Comparison of ENCODE assay signal across 8 cellular contexts in the genomic region with DNA sequence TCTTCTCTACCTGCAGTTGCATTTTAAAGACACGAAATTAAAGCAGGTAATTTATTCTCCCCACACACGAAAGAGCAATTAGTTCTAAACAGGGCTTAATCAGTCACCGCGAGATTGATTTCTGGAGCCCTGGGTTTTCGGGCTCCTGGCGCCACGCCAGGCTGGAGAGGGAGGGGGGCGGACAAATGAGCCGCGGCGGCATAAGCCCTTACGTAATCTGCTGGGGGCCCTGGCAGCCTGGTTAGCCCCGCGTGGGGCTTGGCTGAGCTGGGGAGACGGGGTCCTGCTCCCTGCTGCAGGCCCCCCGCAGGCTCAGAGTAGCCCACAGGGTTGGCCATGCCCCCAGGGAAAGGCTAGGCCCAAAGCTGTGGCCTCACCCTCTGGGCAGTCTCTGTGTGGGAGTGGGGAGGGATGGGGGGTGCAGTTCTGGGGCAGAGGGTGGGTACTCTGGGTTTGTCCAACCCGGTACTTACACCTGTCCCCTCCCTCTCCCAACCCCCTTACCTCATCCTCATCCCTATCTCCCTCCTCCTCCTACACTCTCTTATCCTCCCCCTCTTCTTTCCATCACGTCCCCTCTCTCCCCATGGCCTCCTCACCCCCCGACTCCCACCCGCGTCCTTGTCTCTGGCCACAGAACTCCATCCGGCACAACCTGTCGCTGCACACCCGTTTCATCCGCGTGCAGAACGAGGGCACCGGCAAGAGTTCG. TPM values are rescaled to one million over a fixed set of nuclear protein-coding genes. Genes with fewer than 3 reads are reported as not detected.
DNase-seq lines count a peak whose midpoint lies in the region; ATAC-seq, FAIRE-seq and TF ChIP-seq lines count a peak whose summit lies in the region.

No MANE protein-coding gene starts in this region.

- FAIRE-seq in H1 (lab: Jason Lieb, UNC): no peak
- no peak for FAIRE-seq in GM12892 (lab: Jason Lieb, UNC)

- POLR2A ChIA-PET in activated CD4-positive, alpha-beta T cell treated with anti-CD3 and anti-CD28 coated beads, Interleukin-2, amount 10 ng/mL, durations not matched to agents 7 days and 5 days (lab: Charles Lee): no interaction called here
- POLR2A ChIA-PET in PC-3 (lab: Charles Lee; ENCODE audit: unreplicated experiment) (no interaction called here), H1 (lab: Charles Lee; ENCODE audit: partially characterized antibody) (interaction anchor here (0.9 to 2.8 kb wide), 8 partner anchors 9 to 117 kb away, joined by 3 to 22 read pairs (median 9); no protein-coding TSS in a partner anchor), OCI-LY7 (lab: Charles Lee) (no interaction called here)

- H3K27ac Mint-ChIP-seq in activated CD4-positive, alpha-beta T cell treated with anti-CD3 and anti-CD28 coated beads, Interleukin-2, amount 10 ng/mL, durations not matched to agents 7 days and 5 days: no peak overlapping the region
- H3K27ac Mint-ChIP-seq in natural killer cell treated with Interleukin-12 subunit alpha and Interleukin-12 subunit beta and Interleukin-15 and Interleukin-18, amount 100 ng/mL, for 72 hours: no peak overlapping the region

- BruUV-seq in PC-3 (replicated peaks; lab: Mats Ljungman, UMichigan) (TSS peak; percentile 57), OCI-LY7 (replicated peaks; lab: Mats Ljungman, UMichigan) (no TSS peak)

- WGBS in H1 (ENCODE audit: extremely low coverage in 1 of 2, insufficient coverage in 1 of 2, insufficient read length in 1 of 2, insufficient replicate concordance in 2 of 2, low coverage in 1 of 2, low lambda C conversion rate in 2 of 2, missing lambda C conversion rate in 1 of 2), 2 experiments: 27 to 100% methylated on average over 1 to 28 of the region's 29 CpGs

- TF ChIP-seq CTCF in PC-3 (conservative IDR thresholded peaks at IDR 0.05; ENCODE audit: low read depth, low read length): no peak
- TF ChIP-seq CTCF in H1 (IDR thresholded peaks at IDR 0.05; ENCODE audit: control extremely low read depth in 1 of 3, insufficient read depth in 1 of 3, low read depth in 1 of 3, low read length in 3 of 3): no peak
- TF ChIP-seq CTCF in OCI-LY7 (conservative IDR thresholded peaks at IDR 0.05; ENCODE audit: low read length): no peak

- DNase-seq in activated CD4-positive, alpha-beta T cell treated with anti-CD3 and anti-CD28 coated beads, Interleukin-2, amount 10 ng/mL, durations not matched to agents 7 days and 5 days: no peak
- no peak for DNase-seq in activated CD4-positive, alpha-beta T cell treated with anti-CD3 and anti-CD28 coated beads for 1 hour
- no peak for DNase-seq in PC-3
- no peak for DNase-seq in H1 (ENCODE audit: low read depth in 1 of 2, low spot score in 2 of 2)
- no peak for DNase-seq in natural killer cell treated with Interleukin-12 subunit alpha and Interleukin-12 subunit beta and Interleukin-15 and Interleukin-18, amount 100 ng/mL, for 72 hours (ENCODE audit: low spot score)
- no peak for DNase-seq in GM12892 (ENCODE audit: insufficient read length)
- DNase-seq in OCI-LY7 (ENCODE audit: low spot score): no peak

- H3K4me2 ChIP-seq in PC-3 (ENCODE audit: low read length) (peak overlapping the region; percentile 85), H1 (ENCODE audit: insufficient read depth in 1 of 2, low read depth in 2 of 2, low read length in 2 of 2) (peak overlapping the region; percentile 85 to 97), OCI-LY7 (ENCODE audit: low read length) (no peak overlapping the region)

- H3K9me3 Mint-ChIP-seq in activated CD4-positive, alpha-beta T cell treated with anti-CD3 and anti-CD28 coated beads, Interleukin-2, amount 10 ng/mL, durations not matched to agents 7 days and 5 days: no peaks in the 10 kb centered on the region
- no peaks in the 10 kb centered on the region for H3K9me3 Mint-ChIP-seq in natural killer cell treated with Interleukin-12 subunit alpha and Interleukin-12 subunit beta and Interleukin-15 and Interleukin-18, amount 100 ng/mL, for 72 hours

- peaks cover 11% of the 10 kb centered on the region for H3K4me1 Mint-ChIP-seq in activated CD4-positive, alpha-beta T cell treated with anti-CD3 and anti-CD28 coated beads, Interleukin-2, amount 10 ng/mL, durations not matched to agents 7 days and 5 days
- H3K4me1 Mint-ChIP-seq in natural killer cell treated with Interleukin-12 subunit alpha and Interleukin-12 subunit beta and Interleukin-15 and Interleukin-18, amount 100 ng/mL, for 72 hours (ENCODE audit: low read depth in 2 of 2): peaks cover 11 to 14% of the 10 kb centered on the region in 2 donors

- TF ChIP-seq RAD21 in H1 (IDR thresholded peaks at IDR 0.05 in 1 of 2, conservative IDR thresholded peaks at IDR 0.05 in 1 of 2; ENCODE audit: low read depth in 2 of 2, low read length in 2 of 2): no peak

- H2AK5ac ChIP-seq in H1 (ENCODE audit: low read depth, low read length): no peak overlapping the region

- peak overlapping the region; percentile 60; the same call in 1 of the 2 replicates for H2BK12ac ChIP-seq in H1 (ENCODE audit: low read depth, low read length)

- intact Hi-C loops in PC-3 (cut with micrococcal nuclease): loop anchor here (5.0 kb wide), 1 partner anchor 36 kb away; no protein-coding TSS in a partner anchor
- intact Hi-C loops in OCI-LY7 (cut with micrococcal nuclease; ENCODE audit: unreplicated experiment): no loop called here

- no peak overlapping the region for H3K23ac ChIP-seq in H1 (ENCODE audit: insufficient read length)

- H3K18ac ChIP-seq in H1 (ENCODE audit: extremely low read depth, low read length): no peak overlapping the region; the same call in 1 of the 2 replicates

- H3K79me1 ChIP-seq in H1 (ENCODE audit: low read depth, low read length): no peaks in the 10 kb centered on the region; the same call in 1 of the 2 replicates

- H3K36me3 ChIP-seq in PC-3 (ENCODE audit: low read depth, low read length): no peaks in the 10 kb centered on the region
- H3K36me3 ChIP-seq in H1 (ENCODE audit: control insufficient read depth in 2 of 4, insufficient read depth in 4 of 4, low read length in 3 of 4): no peaks in the 10 kb centered on the region
- no peaks in the 10 kb centered on the region for H3K36me3 ChIP-seq in OCI-LY7 (ENCODE audit: insufficient read depth, low read length)

- ATAC-seq in PC-3 (no peak), GM18870 (IDR thresholded peaks at IDR 0.05; ENCODE audit: unreplicated experiment) (no peak)
- no peak for ATAC-seq in natural killer cell treated with Interleukin-12 subunit alpha and Interleukin-12 subunit beta and Interleukin-15 and Interleukin-18, amount 100 ng/mL, for 72 hours

- no peak overlapping the region for H3K56ac ChIP-seq in H1 (replicated peaks; ENCODE audit: insufficient read length, low read depth, low read length)

- H2BK20ac ChIP-seq in H1 (ENCODE audit: low read length): no peak overlapping the region

- H2AFZ ChIP-seq in PC-3 (ENCODE audit: low read length) (peak overlapping the region; percentile 55), H1 (ENCODE audit: low read length) (no peak overlapping the region), OCI-LY7 (ENCODE audit: low read length) (no peak overlapping the region)

- H2BK15ac ChIP-seq in H1 (ENCODE audit: low read length): peak overlapping the region; percentile 98; the same call in 1 of the 2 replicates

- no peaks in the 10 kb centered on the region; the same call in 1 of the 2 replicates for H3K79me2 ChIP-seq in PC-3 (ENCODE audit: low read length)
- no peaks in the 10 kb centered on the region for H3K79me2 ChIP-seq in H1 (ENCODE audit: control insufficient read depth in 1 of 2, insufficient read depth in 2 of 2, low read length in 2 of 2)
- no peaks in the 10 kb centered on the region for H3K79me2 ChIP-seq in OCI-LY7 (ENCODE audit: insufficient read depth, low read depth, low read length)

- H3K4me3 ChIP-seq in PC-3 (ENCODE audit: low read length) (peak overlapping the region; percentile 70), H1 (ENCODE audit: extremely low read depth in 1 of 4, insufficient read depth in 2 of 4, low read depth in 3 of 4, low read length in 4 of 4) (peak overlapping the region; percentile 33 to 72 (median 56)), OCI-LY7 (ENCODE audit: low read depth, low read length, poor library complexity, severe bottlenecking) (no peak overlapping the region)

- H3K9ac ChIP-seq in PC-3 (ENCODE audit: low read length): peak overlapping the region; percentile 64
- H3K9ac ChIP-seq in H1 (replicated peaks in 1 of 4; ENCODE audit: extremely low read depth in 1 of 4, low read depth in 3 of 4, low read length in 3 of 4): peak overlapping the region in 2 of 4 experiments; percentile 13 to 43; a peak in 3 of 7 replicates

- H3K27me3 ChIP-seq in PC-3 (ENCODE audit: low read length) (no peaks in the 10 kb centered on the region), H1 (replicated peaks in 1 of 4; ENCODE audit: control insufficient read depth in 3 of 4, extremely low read depth in 1 of 4, insufficient read depth in 3 of 4, low read length in 3 of 4) (peaks cover 5 to 39% (median 34%) of the 10 kb centered on the region in 4 experiments)

- H3K23me2 ChIP-seq in H1 (ENCODE audit: low read depth, low read length): peaks cover 18% of the 10 kb centered on the region

- no peak overlapping the region for H3K4ac ChIP-seq in H1 (replicated peaks; ENCODE audit: insufficient read length, low read depth, low read length)

- TF ChIP-seq EP300 in H1 (IDR thresholded peaks at IDR 0.05; ENCODE audit: borderline replicate concordance in 1 of 2, low read depth in 2 of 2, low read length in 2 of 2): no peak

- H3K14ac ChIP-seq in H1 (ENCODE audit: insufficient read length): no peak overlapping the region

- H4K8ac ChIP-seq in H1 (ENCODE audit: extremely low read depth, insufficient read depth, low read length): peak overlapping the region; percentile 29

- H3K9me2 ChIP-seq in PC-3 (replicated peaks; ENCODE audit: low read length) (no peaks in the 10 kb centered on the region), OCI-LY7 (ENCODE audit: insufficient read depth, low read length) (no peaks in the 10 kb centered on the region)

- H4K20me1 ChIP-seq in PC-3 (ENCODE audit: low read length) (no peaks in the 10 kb centered on the region), H1 (replicated peaks in 1 of 2; ENCODE audit: control insufficient read depth in 1 of 2, insufficient read depth in 2 of 2, low read length in 2 of 2) (peaks cover 0 to 4% of the 10 kb centered on the region in 2 experiments), OCI-LY7 (ENCODE audit: insufficient read depth, low read length) (no peaks in the 10 kb centered on the region)

- peaks cover 50% of the 10 kb centered on the region for H3K27me3 Mint-ChIP-seq in activated CD4-positive, alpha-beta T cell treated with anti-CD3 and anti-CD28 coated beads, Interleukin-2, amount 10 ng/mL, durations not matched to agents 7 days and 5 days
- H3K27me3 Mint-ChIP-seq in natural killer cell treated with Interleukin-12 subunit alpha and Interleukin-12 subunit beta and Interleukin-15 and Interleukin-18, amount 100 ng/mL, for 72 hours: peaks cover 28 to 35% of the 10 kb centered on the region in 2 donors

- H3K4me1 ChIP-seq in PC-3 (ENCODE audit: insufficient read depth, low read length): peaks cover 18% of the 10 kb centered on the region
- H3K4me1 ChIP-seq in H1 (replicated peaks in 1 of 4; ENCODE audit: control insufficient read depth in 3 of 4, insufficient read depth in 4 of 4, low read length in 3 of 4): peaks cover 0 to 29% (median 19%) of the 10 kb centered on the region in 4 experiments; a peak in 6 of 7 replicates
- peaks cover 9% of the 10 kb centered on the region for H3K4me1 ChIP-seq in OCI-LY7 (ENCODE audit: insufficient read depth, low read length, poor library complexity, severe bottlenecking)

- H3K4me3 Mint-ChIP-seq in activated CD4-positive, alpha-beta T cell treated with anti-CD3 and anti-CD28 coated beads, Interleukin-2, amount 10 ng/mL, durations not matched to agents 7 days and 5 days: peak overlapping the region; percentile 68
- peak overlapping the region; percentile 76 for H3K4me3 Mint-ChIP-seq in natural killer cell treated with Interleukin-12 subunit alpha and Interleukin-12 subunit beta and Interleukin-15 and Interleukin-18, amount 100 ng/mL, for 72 hours

- peak overlapping the region; percentile 67 for H4K91ac ChIP-seq in H1 (replicated peaks; ENCODE audit: insufficient read length, low read length)

- H2BK5ac ChIP-seq in H1 (ENCODE audit: low read depth, low read length): no peak overlapping the region

- no peak overlapping the region for H3K27ac ChIP-seq in PC-3 (ENCODE audit: low read length)
- H3K27ac ChIP-seq in H1 (ENCODE audit: low read depth, low read length): no peak overlapping the region
- no peak overlapping the region for H3K27ac ChIP-seq in OCI-LY7 (ENCODE audit: low read depth, low read length, poor library complexity, severe bottlenecking)

- H3K9me3 ChIP-seq in PC-3 (ENCODE audit: low read length) (no peaks in the 10 kb centered on the region), H1 (ENCODE audit: insufficient read depth in 2 of 2, low read depth in 1 of 2, low read length in 1 of 2) (no peaks in the 10 kb centered on the region), OCI-LY7 (ENCODE audit: low read length) (no peaks in the 10 kb centered on the region)

- CTCF ChIA-PET in activated CD4-positive, alpha-beta T cell treated with anti-CD3 and anti-CD28 coated beads, Interleukin-2, amount 10 ng/mL, durations not matched to agents 7 days and 5 days (lab: Charles Lee): interaction anchor here (0.7 to 1.5 kb wide), 3 partner anchors 21 to 138 kb away, joined by 3 to 4 read pairs (median 3); no protein-coding TSS in a partner anchor
- CTCF ChIA-PET in PC-3 (lab: Charles Lee): interaction anchor here (1.5 kb wide), 1 partner anchor 20 kb away, joined by 11 read pairs; a partner anchor contains a TSS
- CTCF ChIA-PET in H1 (lab: Charles Lee; ENCODE audit: partially characterized antibody): interaction anchor here (0.7 to 2.5 kb wide), 7 partner anchors 10 to 83 kb away, joined by 3 to 14 read pairs (median 4); no protein-coding TSS in a partner anchor
- CTCF ChIA-PET in OCI-LY7 (lab: Charles Lee; ENCODE audit: unreplicated experiment): no interaction called here

- no peak overlapping the region for H4K5ac ChIP-seq in H1 (ENCODE audit: insufficient read length, low read depth, low read length)

- no peak overlapping the region for H2BK120ac ChIP-seq in H1 (replicated peaks; ENCODE audit: low read depth, low read length)

- no peak for TF ChIP-seq POLR2A in H1 (IDR thresholded peaks at IDR 0.05; ENCODE audit: control extremely low read depth in 1 of 2, low read depth in 2 of 2, low read length in 2 of 2)
- TF ChIP-seq POLR2A in GM12892 (IDR thresholded peaks at IDR 0.05; ENCODE audit: low read depth, low read length): no peak

- no peaks in the 10 kb centered on the region for H3K36me3 Mint-ChIP-seq in activated CD4-positive, alpha-beta T cell treated with anti-CD3 and anti-CD28 coated beads, Interleukin-2, amount 10 ng/mL, durations not matched to agents 7 days and 5 days (ENCODE audit: low read depth)
- H3K36me3 Mint-ChIP-seq in natural killer cell treated with Interleukin-12 subunit alpha and Interleukin-12 subunit beta and Interleukin-15 and Interleukin-18, amount 100 ng/mL, for 72 hours: no peaks in the 10 kb centered on the region

- H3F3A ChIP-seq in PC-3 (ENCODE audit: low read length, unreplicated experiment): no peaks in the 10 kb centered on the region

RNA-seq across cellular contexts. Expression of a gene that starts 19.9 kb away (rescaled TPM):
- not detected for total RNA-seq in activated CD4-positive, alpha-beta T cell treated with anti-CD3 and anti-CD28 coated beads, Interleukin-2, amount 10 ng/mL, durations not matched to agents 7 days and 5 days
- 1.2 and 5.4 TPM in 2 replicates for total RNA-seq in PC-3 (2014; rRNA removed)
- total RNA-seq in H1 (2021; fragmentation: NEBNext Ultra II Directional; extraction: Animal tissue kit (Norgen Biotek cat#: 25700)): 3.0 and 3.8 TPM in 2 replicates
- 0.59 and 1.2 TPM in 2 replicates for polyA plus RNA-seq in H1 (2011; rRNA removed)
- 0.52 TPM for polyA plus RNA-seq in H1 (2011; cell fraction: cytosol; rRNA removed)
- polyA plus RNA-seq in H1 (2011; cell fraction: nucleus; rRNA removed): 1.8 TPM
- polyA plus RNA-seq in H1 (2012, experiment 1 of 2): 2.2 to 4.1 TPM (median 3.4 TPM) in 4 replicates
- 1.4 TPM for polyA plus RNA-seq in H1 (2012, experiment 2 of 2)
- polyA plus RNA-seq in H1 (2013, experiment 1 of 2): 1.9 TPM
- 1.8 TPM for polyA plus RNA-seq in H1 (2013, experiment 2 of 2)
- 0.27 and 0.54 TPM in 2 replicates for polyA minus RNA-seq in H1 (2011; rRNA and poly(A)+ RNA removed)
- 2.3 TPM for polyA minus RNA-seq in H1 (2011; cell fraction: cytosol; rRNA and poly(A)+ RNA removed)
- 2.8 TPM for polyA minus RNA-seq in H1 (2011; cell fraction: nucleus; rRNA and poly(A)+ RNA removed)
- total RNA-seq in natural killer cell treated with Interleukin-12 subunit alpha and Interleukin-12 subunit beta and Interleukin-15 and Interleukin-18, amount 100 ng/mL, for 72 hours: not detected
- not detected for polyA plus RNA-seq in GM12892 (2012; ENCODE audit: missing spikeins)
- total RNA-seq in OCI-LY7 (2014; rRNA removed; shearing (Covaris generic)): not detected in 2 replicates
- total RNA-seq in OCI-LY7 (2022): not detected in 2 replicates
